ENCODE assay signal across 26 cellular contexts in the genomic region with DNA sequence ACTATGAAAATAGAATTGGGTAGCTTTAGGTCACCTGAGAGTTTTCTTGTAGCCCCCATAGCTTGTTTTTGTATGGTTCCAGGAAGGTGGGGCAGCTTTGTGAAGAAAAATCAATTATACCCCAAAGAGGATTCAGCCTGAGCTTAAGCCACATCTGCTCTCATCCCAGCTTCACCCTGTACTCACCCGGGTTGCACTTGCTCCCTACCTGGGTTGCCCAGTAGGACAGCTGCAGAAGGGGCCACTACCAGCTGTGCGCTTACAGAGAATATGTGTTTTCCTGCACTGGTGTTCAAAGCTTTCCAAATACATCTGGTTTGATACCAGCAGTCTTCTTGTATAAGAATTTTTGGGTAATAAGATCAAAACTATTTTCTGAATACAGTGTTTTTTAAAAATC.
"Had no signal": no experiment of that assay in that cellular context is flagged by ENCODE, and none has a peak within 500 bp of the region (broad histone marks: within the 10 kb centered on the region; RNA-seq: fewer than 3 reads in every experiment).

No MANE protein-coding gene starts in this region.

- H3K4me3 ChIP-seq: left lung, lung, pancreas, psoas muscle, right atrium auricular region, stomach, transverse colon had no signal

- H3K36me3 ChIP-seq: left lung, neutrophil, pancreas, right atrium auricular region, stomach, transverse colon had no signal

- H3K4me1 ChIP-seq: pancreas had no signal

- H3K4me3 Mint-ChIP-seq: dendritic cell treated with granulocyte-macrophage colony-stimulating factor and Interleukin-4, amounts not matched to agents 40 ng/mL and 50 ng/mL, for 4 days; T-cell; T-helper 2 cell treated with Interferon-gamma antibody and Interleukin-4, amounts not matched to agents 5 μg/mL and 100 μg/mL, for 36 hours had no signal

- H3K9me3 Mint-ChIP-seq: dendritic cell treated with granulocyte-macrophage colony-stimulating factor and Interleukin-4, amounts not matched to agents 40 ng/mL and 50 ng/mL, for 4 days; natural killer cell; T-cell; T-helper 2 cell treated with Interferon-gamma antibody and Interleukin-4, amounts not matched to agents 5 μg/mL and 100 μg/mL, for 36 hours had no signal

- H3K9me3 ChIP-seq: left lung, neutrophil, pancreas, psoas muscle, right atrium auricular region, stomach, transverse colon had no signal

- H3K27ac ChIP-seq: left lung, neutrophil, pancreas, psoas muscle, right atrium auricular region, transverse colon, VCaP had no signal

- H3K36me3 Mint-ChIP-seq: brain, natural killer cell had no signal

- H3K27me3 Mint-ChIP-seq: T-cell had no signal

- H3K27ac Mint-ChIP-seq: dendritic cell treated with granulocyte-macrophage colony-stimulating factor and Interleukin-4, amounts not matched to agents 40 ng/mL and 50 ng/mL, for 4 days; natural killer cell had no signal

- H3K27me3 ChIP-seq: pancreas, right atrium auricular region, transverse colon had no signal

- DNase-seq: activated CD4-positive, alpha-beta T cell treated with anti-CD3 and anti-CD28 coated beads, Interleukin-2, amount 50 U/mL, for 4 hours; activated CD8-positive, alpha-beta memory T cell treated with anti-CD3 and anti-CD28 coated beads, Interleukin-2, amount 50 U/mL, for 48 hours; activated effector memory CD4-positive, alpha-beta T cell treated with Interleukin-2 at 50 U/mL for 16 hours; activated naive CD4-positive, alpha-beta T cell treated with anti-CD3 and anti-CD28 coated beads, Interleukin-2, amount 50 U/mL, for 16 hours; activated T-cell treated with anti-CD3 and anti-CD28 coated beads, Interleukin-2, amount 50 U/mL, for 48 hours; aorta; effector CD4-positive, alpha-beta T cell; erythroblast; foreskin fibroblast; kidney glomerular epithelial cell; left lung; natural killer cell; pancreas; psoas muscle; stimulated activated CD4-positive, alpha-beta T cell treated with anti-CD3 and anti-CD28 coated beads, Interleukin-12 subunit alpha, Interleukin-12 subunit beta, amount 100 ng/mL, for 4 hours; stimulated activated CD4-positive, alpha-beta T cell treated with anti-CD3 and anti-CD28 coated beads, Interleukin-4, amount 100 ng/mL, for 4 hours; stomach; T-cell; transverse colon had no signal

- ATAC-seq: left lung, natural killer cell, pancreas, psoas muscle, T-cell had no signal
